ENCODE assay signal across 2 cellular contexts in the genomic region with DNA sequence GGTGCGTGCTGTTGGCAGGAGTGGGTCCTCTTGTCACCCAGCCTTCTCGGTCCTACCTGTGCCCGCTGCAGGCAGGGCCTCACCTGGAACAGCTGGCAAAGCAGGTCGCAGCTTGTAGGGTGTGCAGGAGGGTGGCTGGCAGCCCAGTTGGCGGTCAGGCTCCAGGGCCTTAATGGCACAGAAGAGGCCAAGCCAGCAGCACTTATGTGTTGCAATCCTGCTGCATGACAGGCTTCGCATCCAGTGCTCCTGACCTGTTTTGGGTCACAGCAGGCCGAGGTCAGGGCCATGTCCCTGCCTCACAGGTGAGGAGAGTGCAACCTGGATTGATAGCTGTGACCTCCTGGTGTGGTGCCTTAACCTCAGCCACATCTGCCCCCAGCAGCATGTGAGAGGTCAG.
TF ChIP-seq lines count a peak whose summit lies in the region.

No MANE protein-coding gene starts in this region.

TF ChIP-seq in K562, 482 proteins besides CTCF, POLR2A, EP300 and RAD21:
- peak; percentile 44; the same call in 1 of the 2 replicates for TF ChIP-seq POLR2G (IDR thresholded peaks at IDR 0.05; ENCODE audit: low read depth, low read length)
- no peak for TF ChIP-seq MAFG (tag; conservative IDR thresholded peaks at IDR 0.05)

TF ChIP-seq in HepG2, 621 proteins besides CTCF, POLR2A, EP300 and RAD21 (continues in another document):
- peak; percentile 75; the same call in 1 of the 2 replicates for TF ChIP-seq ESRRA (CRISPR knock-in tag; IDR thresholded peaks at IDR 0.05; ENCODE audit: low read depth)
- TF ChIP-seq KAT8 (CRISPR knock-in tag; IDR thresholded peaks at IDR 0.05) = no peak
- TF ChIP-seq, protein P1, sequence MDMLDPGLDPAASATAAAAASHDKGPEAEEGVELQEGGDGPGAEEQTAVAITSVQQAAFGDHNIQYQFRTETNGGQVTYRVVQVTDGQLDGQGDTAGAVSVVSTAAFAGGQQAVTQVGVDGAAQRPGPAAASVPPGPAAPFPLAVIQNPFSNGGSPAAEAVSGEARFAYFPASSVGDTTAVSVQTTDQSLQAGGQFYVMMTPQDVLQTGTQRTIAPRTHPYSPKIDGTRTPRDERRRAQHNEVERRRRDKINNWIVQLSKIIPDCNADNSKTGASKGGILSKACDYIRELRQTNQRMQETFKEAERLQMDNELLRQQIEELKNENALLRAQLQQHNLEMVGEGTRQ (IDR thresholded peaks at IDR 0.05; ENCODE audit: low read depth, low read length) = no peak
- TF ChIP-seq, protein P1 (CRISPR knock-in tag; IDR thresholded peaks at IDR 0.05; ENCODE audit: borderline replicate concordance) = no peak
- TF ChIP-seq, protein P2, sequence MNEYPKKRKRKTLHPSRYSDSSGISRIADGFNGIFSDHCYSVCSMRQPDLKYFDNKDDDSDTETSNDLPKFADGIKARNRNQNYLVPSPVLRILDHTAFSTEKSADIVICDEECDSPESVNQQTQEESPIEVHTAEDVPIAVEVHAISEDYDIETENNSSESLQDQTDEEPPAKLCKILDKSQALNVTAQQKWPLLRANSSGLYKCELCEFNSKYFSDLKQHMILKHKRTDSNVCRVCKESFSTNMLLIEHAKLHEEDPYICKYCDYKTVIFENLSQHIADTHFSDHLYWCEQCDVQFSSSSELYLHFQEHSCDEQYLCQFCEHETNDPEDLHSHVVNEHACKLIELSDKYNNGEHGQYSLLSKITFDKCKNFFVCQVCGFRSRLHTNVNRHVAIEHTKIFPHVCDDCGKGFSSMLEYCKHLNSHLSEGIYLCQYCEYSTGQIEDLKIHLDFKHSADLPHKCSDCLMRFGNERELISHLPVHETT (CRISPR knock-in tag; conservative IDR thresholded peaks at IDR 0.05) = no peak
- no peak for TF ChIP-seq ZBTB1 (CRISPR knock-in tag; IDR thresholded peaks at IDR 0.05; ENCODE audit: borderline replicate concordance)
- no peak for TF ChIP-seq SMYD3 (CRISPR knock-in tag; IDR thresholded peaks at IDR 0.05)
- TF ChIP-seq, protein P3, sequence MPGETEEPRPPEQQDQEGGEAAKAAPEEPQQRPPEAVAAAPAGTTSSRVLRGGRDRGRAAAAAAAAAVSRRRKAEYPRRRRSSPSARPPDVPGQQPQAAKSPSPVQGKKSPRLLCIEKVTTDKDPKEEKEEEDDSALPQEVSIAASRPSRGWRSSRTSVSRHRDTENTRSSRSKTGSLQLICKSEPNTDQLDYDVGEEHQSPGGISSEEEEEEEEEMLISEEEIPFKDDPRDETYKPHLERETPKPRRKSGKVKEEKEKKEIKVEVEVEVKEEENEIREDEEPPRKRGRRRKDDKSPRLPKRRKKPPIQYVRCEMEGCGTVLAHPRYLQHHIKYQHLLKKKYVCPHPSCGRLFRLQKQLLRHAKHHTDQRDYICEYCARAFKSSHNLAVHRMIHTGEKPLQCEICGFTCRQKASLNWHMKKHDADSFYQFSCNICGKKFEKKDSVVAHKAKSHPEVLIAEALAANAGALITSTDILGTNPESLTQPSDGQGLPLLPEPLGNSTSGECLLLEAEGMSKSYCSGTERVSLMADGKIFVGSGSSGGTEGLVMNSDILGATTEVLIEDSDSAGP (CRISPR knock-in tag; IDR thresholded peaks at IDR 0.05; ENCODE audit: borderline replicate concordance) = 0 out of 2 replicates have a peak, but pooled peaks have one; percentile 26
- no peak for TF ChIP-seq MAZ (IDR thresholded peaks at IDR 0.05; ENCODE audit: borderline replicate concordance, low read depth, low read length)
- no peak for TF ChIP-seq MAZ (CRISPR knock-in tag; IDR thresholded peaks at IDR 0.05; ENCODE audit: low read depth)
- TF ChIP-seq, protein P4, sequence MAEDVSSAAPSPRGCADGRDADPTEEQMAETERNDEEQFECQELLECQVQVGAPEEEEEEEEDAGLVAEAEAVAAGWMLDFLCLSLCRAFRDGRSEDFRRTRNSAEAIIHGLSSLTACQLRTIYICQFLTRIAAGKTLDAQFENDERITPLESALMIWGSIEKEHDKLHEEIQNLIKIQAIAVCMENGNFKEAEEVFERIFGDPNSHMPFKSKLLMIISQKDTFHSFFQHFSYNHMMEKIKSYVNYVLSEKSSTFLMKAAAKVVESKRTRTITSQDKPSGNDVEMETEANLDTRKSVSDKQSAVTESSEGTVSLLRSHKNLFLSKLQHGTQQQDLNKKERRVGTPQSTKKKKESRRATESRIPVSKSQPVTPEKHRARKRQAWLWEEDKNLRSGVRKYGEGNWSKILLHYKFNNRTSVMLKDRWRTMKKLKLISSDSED (CRISPR knock-in tag; IDR thresholded peaks at IDR 0.05) = no peak
- TF ChIP-seq, protein P5, sequence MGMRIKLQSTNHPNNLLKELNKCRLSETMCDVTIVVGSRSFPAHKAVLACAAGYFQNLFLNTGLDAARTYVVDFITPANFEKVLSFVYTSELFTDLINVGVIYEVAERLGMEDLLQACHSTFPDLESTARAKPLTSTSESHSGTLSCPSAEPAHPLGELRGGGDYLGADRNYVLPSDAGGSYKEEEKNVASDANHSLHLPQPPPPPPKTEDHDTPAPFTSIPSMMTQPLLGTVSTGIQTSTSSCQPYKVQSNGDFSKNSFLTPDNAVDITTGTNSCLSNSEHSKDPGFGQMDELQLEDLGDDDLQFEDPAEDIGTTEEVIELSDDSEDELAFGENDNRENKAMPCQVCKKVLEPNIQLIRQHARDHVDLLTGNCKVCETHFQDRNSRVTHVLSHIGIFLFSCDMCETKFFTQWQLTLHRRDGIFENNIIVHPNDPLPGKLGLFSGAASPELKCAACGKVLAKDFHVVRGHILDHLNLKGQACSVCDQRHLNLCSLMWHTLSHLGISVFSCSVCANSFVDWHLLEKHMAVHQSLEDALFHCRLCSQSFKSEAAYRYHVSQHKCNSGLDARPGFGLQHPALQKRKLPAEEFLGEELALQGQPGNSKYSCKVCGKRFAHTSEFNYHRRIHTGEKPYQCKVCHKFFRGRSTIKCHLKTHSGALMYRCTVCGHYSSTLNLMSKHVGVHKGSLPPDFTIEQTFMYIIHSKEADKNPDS (CRISPR knock-in tag; IDR thresholded peaks at IDR 0.05) = no peak
- no peak for TF ChIP-seq ZNF737 (CRISPR knock-in tag; IDR thresholded peaks at IDR 0.05; ENCODE audit: borderline replicate concordance)
- TF ChIP-seq, protein P6, sequence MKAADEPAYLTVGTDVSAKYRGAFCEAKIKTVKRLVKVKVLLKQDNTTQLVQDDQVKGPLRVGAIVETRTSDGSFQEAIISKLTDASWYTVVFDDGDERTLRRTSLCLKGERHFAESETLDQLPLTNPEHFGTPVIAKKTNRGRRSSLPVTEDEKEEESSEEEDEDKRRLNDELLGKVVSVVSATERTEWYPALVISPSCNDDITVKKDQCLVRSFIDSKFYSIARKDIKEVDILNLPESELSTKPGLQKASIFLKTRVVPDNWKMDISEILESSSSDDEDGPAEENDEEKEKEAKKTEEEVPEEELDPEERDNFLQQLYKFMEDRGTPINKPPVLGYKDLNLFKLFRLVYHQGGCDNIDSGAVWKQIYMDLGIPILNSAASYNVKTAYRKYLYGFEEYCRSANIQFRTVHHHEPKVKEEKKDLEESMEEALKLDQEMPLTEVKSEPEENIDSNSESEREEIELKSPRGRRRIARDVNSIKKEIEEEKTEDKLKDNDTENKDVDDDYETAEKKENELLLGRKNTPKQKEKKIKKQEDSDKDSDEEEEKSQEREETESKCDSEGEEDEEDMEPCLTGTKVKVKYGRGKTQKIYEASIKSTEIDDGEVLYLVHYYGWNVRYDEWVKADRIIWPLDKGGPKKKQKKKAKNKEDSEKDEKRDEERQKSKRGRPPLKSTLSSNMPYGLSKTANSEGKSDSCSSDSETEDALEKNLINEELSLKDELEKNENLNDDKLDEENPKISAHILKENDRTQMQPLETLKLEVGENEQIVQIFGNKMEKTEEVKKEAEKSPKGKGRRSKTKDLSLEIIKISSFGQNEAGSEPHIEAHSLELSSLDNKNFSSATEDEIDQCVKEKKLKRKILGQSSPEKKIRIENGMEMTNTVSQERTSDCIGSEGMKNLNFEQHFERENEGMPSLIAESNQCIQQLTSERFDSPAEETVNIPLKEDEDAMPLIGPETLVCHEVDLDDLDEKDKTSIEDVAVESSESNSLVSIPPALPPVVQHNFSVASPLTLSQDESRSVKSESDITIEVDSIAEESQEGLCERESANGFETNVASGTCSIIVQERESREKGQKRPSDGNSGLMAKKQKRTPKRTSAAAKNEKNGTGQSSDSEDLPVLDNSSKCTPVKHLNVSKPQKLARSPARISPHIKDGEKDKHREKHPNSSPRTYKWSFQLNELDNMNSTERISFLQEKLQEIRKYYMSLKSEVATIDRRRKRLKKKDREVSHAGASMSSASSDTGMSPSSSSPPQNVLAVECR (CRISPR knock-in tag; IDR thresholded peaks at IDR 0.05; ENCODE audit: borderline replicate concordance) = peak; percentile 29; the same call in 1 of the 2 replicates
- no peak for TF ChIP-seq STAG1 (CRISPR knock-in tag; IDR thresholded peaks at IDR 0.05)
- TF ChIP-seq, protein P7, sequence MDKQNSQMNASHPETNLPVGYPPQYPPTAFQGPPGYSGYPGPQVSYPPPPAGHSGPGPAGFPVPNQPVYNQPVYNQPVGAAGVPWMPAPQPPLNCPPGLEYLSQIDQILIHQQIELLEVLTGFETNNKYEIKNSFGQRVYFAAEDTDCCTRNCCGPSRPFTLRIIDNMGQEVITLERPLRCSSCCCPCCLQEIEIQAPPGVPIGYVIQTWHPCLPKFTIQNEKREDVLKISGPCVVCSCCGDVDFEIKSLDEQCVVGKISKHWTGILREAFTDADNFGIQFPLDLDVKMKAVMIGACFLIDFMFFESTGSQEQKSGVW (CRISPR knock-in tag; IDR thresholded peaks at IDR 0.05; ENCODE audit: borderline replicate concordance) = no peak
- no peak for TF ChIP-seq ZNF660 (CRISPR knock-in tag; IDR thresholded peaks at IDR 0.05; ENCODE audit: borderline replicate concordance, low read depth)
- TF ChIP-seq ZBTB7A (CRISPR knock-in tag; IDR thresholded peaks at IDR 0.05) = no peak
- TF ChIP-seq ZNF556 (CRISPR knock-in tag; IDR thresholded peaks at IDR 0.05; ENCODE audit: borderline replicate concordance) = no peak
- TF ChIP-seq, protein P8, sequence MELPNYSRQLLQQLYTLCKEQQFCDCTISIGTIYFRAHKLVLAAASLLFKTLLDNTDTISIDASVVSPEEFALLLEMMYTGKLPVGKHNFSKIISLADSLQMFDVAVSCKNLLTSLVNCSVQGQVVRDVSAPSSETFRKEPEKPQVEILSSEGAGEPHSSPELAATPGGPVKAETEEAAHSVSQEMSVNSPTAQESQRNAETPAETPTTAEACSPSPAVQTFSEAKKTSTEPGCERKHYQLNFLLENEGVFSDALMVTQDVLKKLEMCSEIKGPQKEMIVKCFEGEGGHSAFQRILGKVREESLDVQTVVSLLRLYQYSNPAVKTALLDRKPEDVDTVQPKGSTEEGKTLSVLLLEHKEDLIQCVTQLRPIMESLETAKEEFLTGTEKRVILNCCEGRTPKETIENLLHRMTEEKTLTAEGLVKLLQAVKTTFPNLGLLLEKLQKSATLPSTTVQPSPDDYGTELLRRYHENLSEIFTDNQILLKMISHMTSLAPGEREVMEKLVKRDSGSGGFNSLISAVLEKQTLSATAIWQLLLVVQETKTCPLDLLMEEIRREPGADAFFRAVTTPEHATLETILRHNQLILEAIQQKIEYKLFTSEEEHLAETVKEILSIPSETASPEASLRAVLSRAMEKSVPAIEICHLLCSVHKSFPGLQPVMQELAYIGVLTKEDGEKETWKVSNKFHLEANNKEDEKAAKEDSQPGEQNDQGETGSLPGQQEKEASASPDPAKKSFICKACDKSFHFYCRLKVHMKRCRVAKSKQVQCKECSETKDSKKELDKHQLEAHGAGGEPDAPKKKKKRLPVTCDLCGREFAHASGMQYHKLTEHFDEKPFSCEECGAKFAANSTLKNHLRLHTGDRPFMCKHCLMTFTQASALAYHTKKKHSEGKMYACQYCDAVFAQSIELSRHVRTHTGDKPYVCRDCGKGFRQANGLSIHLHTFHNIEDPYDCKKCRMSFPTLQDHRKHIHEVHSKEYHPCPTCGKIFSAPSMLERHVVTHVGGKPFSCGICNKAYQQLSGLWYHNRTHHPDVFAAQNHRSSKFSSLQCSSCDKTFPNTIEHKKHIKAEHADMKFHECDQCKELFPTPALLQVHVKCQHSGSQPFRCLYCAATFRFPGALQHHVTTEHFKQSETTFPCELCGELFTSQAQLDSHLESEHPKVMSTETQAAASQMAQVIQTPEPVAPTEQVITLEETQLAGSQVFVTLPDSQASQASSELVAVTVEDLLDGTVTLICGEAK (IDR thresholded peaks at IDR 0.05) = no peak
- TF ChIP-seq, protein P8 (CRISPR knock-in tag; IDR thresholded peaks at IDR 0.05) = no peak
- TF ChIP-seq, protein P9, sequence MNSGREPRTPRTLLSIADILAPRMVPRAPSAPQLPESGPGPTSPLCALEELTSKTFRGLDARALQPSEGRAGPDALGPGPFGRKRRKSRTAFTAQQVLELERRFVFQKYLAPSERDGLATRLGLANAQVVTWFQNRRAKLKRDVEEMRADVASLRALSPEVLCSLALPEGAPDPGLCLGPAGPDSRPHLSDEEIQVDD (CRISPR knock-in tag; IDR thresholded peaks at IDR 0.05; ENCODE audit: borderline replicate concordance) = no peak
- peak; percentile 40; the same call in 1 of the 2 replicates for TF ChIP-seq NR2F6 (IDR thresholded peaks at IDR 0.05)
- 0 out of 2 replicates have a peak, but pooled peaks have one; percentile 21 for TF ChIP-seq NR2F6 (CRISPR knock-in tag; IDR thresholded peaks at IDR 0.05)
- TF ChIP-seq ZNF713 (CRISPR knock-in tag; IDR thresholded peaks at IDR 0.05) = no peak
- no peak for TF ChIP-seq ZNF207 (IDR thresholded peaks at IDR 0.05; ENCODE audit: borderline replicate concordance)
- TF ChIP-seq MZF1 (CRISPR knock-in tag; IDR thresholded peaks at IDR 0.05; ENCODE audit: borderline replicate concordance) = no peak
